Comparison of ENCODE assay signal across 26 cellular contexts in the genomic region with DNA sequence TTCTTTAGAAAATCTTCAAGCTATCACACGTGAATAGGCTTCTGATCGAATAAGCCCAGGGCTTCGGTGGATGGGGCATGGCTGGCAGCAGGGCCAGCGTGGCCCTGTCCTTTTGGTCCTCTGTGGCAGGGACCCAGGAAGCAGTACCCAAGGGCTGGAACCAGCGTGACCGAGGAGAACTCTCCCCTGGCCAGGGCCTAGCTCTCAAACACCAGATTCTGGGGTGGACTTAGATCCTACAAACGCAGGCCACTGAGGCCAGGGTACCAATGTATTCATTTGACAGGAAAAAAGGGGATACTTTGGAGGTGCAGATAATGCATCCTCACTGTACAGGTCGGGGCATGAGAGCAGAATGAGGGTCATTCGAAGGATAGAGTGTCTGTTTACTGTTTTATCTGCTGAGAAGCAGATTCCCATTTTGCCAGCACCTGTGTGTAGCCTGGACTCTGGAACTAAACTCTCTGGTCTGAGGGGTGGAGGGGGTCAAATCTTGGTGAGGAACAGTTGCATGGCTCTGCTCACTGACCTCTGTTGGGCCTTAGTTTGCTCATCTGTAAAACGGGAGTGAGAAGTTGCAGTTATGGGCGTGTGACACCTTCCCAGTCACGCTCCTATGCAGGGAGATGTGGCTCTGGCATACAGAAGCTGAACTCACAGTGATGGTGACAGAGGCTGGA. TPM values are rescaled to one million over a fixed set of nuclear protein-coding genes. Genes with fewer than 3 reads are reported as not detected.
DNase-seq lines count a peak whose midpoint lies in the region; ATAC-seq and TF ChIP-seq lines count a peak whose summit lies in the region.
"Had no signal": no experiment of that assay in that cellular context is flagged by ENCODE, and none has a peak within 500 bp of the region (broad histone marks: within the 10 kb centered on the region; RNA-seq: fewer than 3 reads in every experiment).

No MANE protein-coding gene starts in this region.

- H3K18ac ChIP-seq in mesendoderm (ENCODE audit: low read length), result no peak overlapping the region

- H3K4me3 ChIP-seq in GM23338, result no peak overlapping the region
- H3K4me3 ChIP-seq in body of pancreas, result no peak overlapping the region
- no peak overlapping the region for H3K4me3 ChIP-seq in mesendoderm (ENCODE audit: low read length)
- H3K4me3 ChIP-seq in prostate gland, result no peak overlapping the region
- no peak overlapping the region for H3K4me3 ChIP-seq in BE2C (ENCODE audit: low read depth, low read length)
- H3K4me3 ChIP-seq: thoracic aorta had no signal

- H3K79me2 ChIP-seq in GM23338 (replicated peaks; ENCODE audit: insufficient read depth) (peaks cover 96% of the 10 kb centered on the region), mesendoderm (ENCODE audit: control insufficient read depth, insufficient read depth, low read length) (peaks cover 50% of the 10 kb centered on the region)

- TF ChIP-seq POLR2A in body of pancreas (IDR thresholded peaks at IDR 0.05) (no peak), prostate gland (IDR thresholded peaks at IDR 0.05) (no peak)

- ATAC-seq in GM23338 (no peak), body of pancreas (no peak), GM19035 (IDR thresholded peaks at IDR 0.05; ENCODE audit: unreplicated experiment) (no peak)
- no peak for ATAC-seq in stimulated activated naive CD8-positive, alpha-beta T cell treated with anti-CD3 and anti-CD28 coated beads, Interleukin-15, Interleukin-2, amounts not matched to agents 100 U/mL and 50 U/mL, for 24 hours
- ATAC-seq: activated T-cell treated with anti-CD3 and anti-CD28 coated beads, Interleukin-2, amount 50 U/mL, for 72 hours; left cardiac atrium; PC-3 had no signal

- H3K4me1 ChIP-seq in GM23338 (ENCODE audit: insufficient read depth) (peaks cover 38% of the 10 kb centered on the region), body of pancreas (peaks cover 100% of the 10 kb centered on the region), mesendoderm (ENCODE audit: control insufficient read depth, low read depth, low read length) (peaks cover 38% of the 10 kb centered on the region), prostate gland (replicated peaks) (peaks cover 32% of the 10 kb centered on the region), BE2C (peaks cover 42% of the 10 kb centered on the region)

- H3K27me3 ChIP-seq in GM23338 (ENCODE audit: insufficient read depth), result no peaks in the 10 kb centered on the region
- no peaks in the 10 kb centered on the region for H3K27me3 ChIP-seq in body of pancreas
- H3K27me3 ChIP-seq in mesendoderm (ENCODE audit: insufficient read depth, low read length, poor library complexity), result no peaks in the 10 kb centered on the region
- no peaks in the 10 kb centered on the region for H3K27me3 ChIP-seq in prostate gland (replicated peaks; ENCODE audit: insufficient read depth)
- H3K27me3 ChIP-seq in BE2C, result no peaks in the 10 kb centered on the region
- H3K27me3 ChIP-seq: brain microvascular endothelial cell had no signal

- H3K9me3 ChIP-seq in body of pancreas, result no peaks in the 10 kb centered on the region
- no peaks in the 10 kb centered on the region for H3K9me3 ChIP-seq in prostate gland
- H3K9me3 ChIP-seq in BE2C, result no peaks in the 10 kb centered on the region
- H3K9me3 ChIP-seq: thoracic aorta had no signal

- H3K56ac ChIP-seq in mesendoderm (ENCODE audit: low read length), result no peak overlapping the region

- TF ChIP-seq CTCF in GM23338 (conservative IDR thresholded peaks at IDR 0.05; ENCODE audit: low read depth in 2 of 2) (no peak), body of pancreas (IDR thresholded peaks at IDR 0.05) (no peak), prostate gland (IDR thresholded peaks at IDR 0.05) (no peak), BE2C (IDR thresholded peaks at IDR 0.05; ENCODE audit: low read depth, low read length) (no peak)

- H4K20me1 ChIP-seq in GM23338 (replicated peaks; ENCODE audit: insufficient read depth), result peaks cover 10% of the 10 kb centered on the region; the same call in 1 of the 2 replicates

- H3K36me3 Mint-ChIP-seq in GM23338 (ENCODE audit: low read depth), result peaks cover 20% of the 10 kb centered on the region
- H3K36me3 Mint-ChIP-seq: activated CD4-positive, alpha-beta memory T cell treated with anti-CD3 and anti-CD28 coated beads for 36 hours; activated naive CD4-positive, alpha-beta T cell treated with anti-CD3 and anti-CD28 coated beads, Interleukin-2, amount 10 ng/mL, durations not matched to agents 7 days and 5 days; CD8-positive, alpha-beta memory T cell had no signal

- H2BK120ac ChIP-seq in mesendoderm (ENCODE audit: low read depth, low read length), result no peak overlapping the region

- H3F3A ChIP-seq in GM23338 (replicated peaks; ENCODE audit: low read depth), result 0 out of 2 replicates have a peak, but pooled peaks cover 6% of the 10 kb centered on the region

- no peak overlapping the region for H3K4ac ChIP-seq in mesendoderm (ENCODE audit: low read depth, low read length)

- peak overlapping the region; percentile 51; the same call in 1 of the 2 replicates for H3K27ac Mint-ChIP-seq in GM23338
- H3K27ac Mint-ChIP-seq: activated CD4-positive, alpha-beta memory T cell treated with anti-CD3 and anti-CD28 coated beads for 36 hours; activated naive CD4-positive, alpha-beta T cell treated with anti-CD3 and anti-CD28 coated beads, Interleukin-2, amount 10 ng/mL, durations not matched to agents 7 days and 5 days; activated T-cell treated with anti-CD3 and anti-CD28 coated beads, Interleukin-2, amount 50 U/mL, for 72 hours; CD8-positive, alpha-beta memory T cell; T-helper 2 cell treated with Interferon-gamma antibody and Interleukin-4, amounts not matched to agents 5 μg/mL and 100 μg/mL, for 36 hours had no signal

- H2AK5ac ChIP-seq in mesendoderm (ENCODE audit: low read length), result no peak overlapping the region

- H3K9ac ChIP-seq in mesendoderm (ENCODE audit: low read length), result peak overlapping the region; percentile 11

- H3K27ac ChIP-seq in GM23338 (ENCODE audit: low read depth) (no peak overlapping the region), body of pancreas (peak overlapping the region; percentile 74 to 92 (median 92)), mesendoderm (ENCODE audit: low read depth, low read length) (no peak overlapping the region), prostate gland (peak overlapping the region; percentile 48 to 68)
- H3K27ac ChIP-seq: brain microvascular endothelial cell, thoracic aorta had no signal

- H3K4me2 ChIP-seq in GM23338, result no peak overlapping the region; the same call in 1 of the 2 replicates
- H3K4me2 ChIP-seq in mesendoderm (ENCODE audit: low read length), result no peak overlapping the region

- no peak overlapping the region for H3K23ac ChIP-seq in mesendoderm (ENCODE audit: low read length)

- no peak overlapping the region for H3K4me3 Mint-ChIP-seq in GM23338
- H3K4me3 Mint-ChIP-seq: activated CD4-positive, alpha-beta memory T cell treated with anti-CD3 and anti-CD28 coated beads for 36 hours; activated naive CD4-positive, alpha-beta T cell treated with anti-CD3 and anti-CD28 coated beads, Interleukin-2, amount 10 ng/mL, durations not matched to agents 7 days and 5 days; activated T-cell treated with anti-CD3 and anti-CD28 coated beads, Interleukin-2, amount 50 U/mL, for 72 hours; CD8-positive, alpha-beta memory T cell; T-helper 2 cell treated with Interferon-gamma antibody and Interleukin-4, amounts not matched to agents 5 μg/mL and 100 μg/mL, for 36 hours had no signal

- WGBS in body of pancreas, 2 donors, result 70 to 80% methylated on average over 9 to 12 of the region's 12 CpGs
- WGBS in mesendoderm (ENCODE audit: extremely low coverage, insufficient coverage, low lambda C conversion rate), result no CpG with 5 or more reads among the region's 12 CpGs
- 57% methylated on average over 12 of the region's 12 CpGs for WGBS in prostate gland

- peaks cover 9% of the 10 kb centered on the region for H3K27me3 Mint-ChIP-seq in GM23338 (ENCODE audit: insufficient read depth, low read depth, poor library complexity)
- H3K27me3 Mint-ChIP-seq: activated CD4-positive, alpha-beta memory T cell treated with anti-CD3 and anti-CD28 coated beads for 36 hours; CD8-positive, alpha-beta memory T cell had no signal

- no peak overlapping the region for H2AFZ ChIP-seq in GM23338

- no peaks in the 10 kb centered on the region for H3K36me3 ChIP-seq in GM23338 (ENCODE audit: insufficient read depth)
- H3K36me3 ChIP-seq in body of pancreas (replicated peaks in 1 of 2; ENCODE audit: insufficient read depth in 1 of 2, low read depth in 2 of 2), result no peaks in the 10 kb centered on the region
- no peaks in the 10 kb centered on the region for H3K36me3 ChIP-seq in mesendoderm (ENCODE audit: control insufficient read depth, insufficient read depth, low read length)
- H3K36me3 ChIP-seq in prostate gland, result no peaks in the 10 kb centered on the region
- no peaks in the 10 kb centered on the region; the same call in 1 of the 2 replicates for H3K36me3 ChIP-seq in BE2C
- H3K36me3 ChIP-seq: thoracic aorta had no signal

- H2BK15ac ChIP-seq in mesendoderm (replicated peaks; ENCODE audit: low read depth), result no peak overlapping the region

- no peaks in the 10 kb centered on the region; the same call in 2 of the 3 replicates for H3K9me3 Mint-ChIP-seq in GM23338
- H3K9me3 Mint-ChIP-seq: activated CD4-positive, alpha-beta memory T cell treated with anti-CD3 and anti-CD28 coated beads for 36 hours; activated naive CD4-positive, alpha-beta T cell treated with anti-CD3 and anti-CD28 coated beads, Interleukin-2, amount 10 ng/mL, durations not matched to agents 7 days and 5 days; activated T-cell treated with anti-CD3 and anti-CD28 coated beads, Interleukin-2, amount 50 U/mL, for 72 hours; CD8-positive, alpha-beta memory T cell; T-helper 2 cell treated with Interferon-gamma antibody and Interleukin-4, amounts not matched to agents 5 μg/mL and 100 μg/mL, for 36 hours had no signal

- H2BK5ac ChIP-seq in mesendoderm (ENCODE audit: low read length), result no peak overlapping the region

- no peak for DNase-seq in GM23338 (ENCODE audit: low spot score)
- peak in 1 of 4 donors; percentile 5 for DNase-seq in body of pancreas
- no peak for DNase-seq in mesendoderm
- no peak for DNase-seq in prostate gland (ENCODE audit: low spot score)
- DNase-seq in RPMI8226, result no peak
- DNase-seq in BE2C, result no peak
- no peak for DNase-seq in stimulated activated naive CD8-positive, alpha-beta T cell treated with anti-CD3 and anti-CD28 coated beads, Interleukin-15, Interleukin-2, amounts not matched to agents 100 U/mL and 50 U/mL, for 24 hours
- DNase-seq: activated CD4-positive, alpha-beta memory T cell treated with anti-CD3 and anti-CD28 coated beads for 36 hours; activated CD4-positive, alpha-beta T cell treated with anti-CD3 and anti-CD28 coated beads for 1 hour; activated naive CD4-positive, alpha-beta T cell treated with anti-CD3 and anti-CD28 coated beads, Interleukin-2, amount 10 ng/mL, durations not matched to agents 7 days and 5 days; activated T-cell treated with anti-CD3 and anti-CD28 coated beads, Interleukin-2, amount 50 U/mL, for 72 hours; brain microvascular endothelial cell; CD8-positive, alpha-beta memory T cell; EL; hypothalamus; left cardiac atrium; NCI-H1417 treated with DMSO at 0.1 percent for 48 hours; NCI-H2081 treated with DMSO at 0.1 percent for 48 hours; NCI-H226; NCI-H526 treated with DMSO at 0.1 percent for 48 hours; nucleus accumbens; PC-3; stimulated activated naive CD4-positive, alpha-beta T cell treated with Interleukin-2 at 50 U/mL for 16 hours had no signal

- no peak overlapping the region for H4K5ac ChIP-seq in mesendoderm (ENCODE audit: low read length)

- H3K4me1 Mint-ChIP-seq in GM23338, result peaks cover 64% of the 10 kb centered on the region
- H3K4me1 Mint-ChIP-seq: activated naive CD4-positive, alpha-beta T cell treated with anti-CD3 and anti-CD28 coated beads, Interleukin-2, amount 10 ng/mL, durations not matched to agents 7 days and 5 days; CD8-positive, alpha-beta memory T cell had no signal

- H4K8ac ChIP-seq in mesendoderm (ENCODE audit: low read depth, low read length), result no peak overlapping the region

- intact Hi-C loops in body of pancreas (cut with DNase I), result no loop called here
- intact Hi-C loops in prostate gland (cut with DNase I), result no loop called here

- peaks cover 50% of the 10 kb centered on the region for H3K79me1 ChIP-seq in mesendoderm (ENCODE audit: low read length)

- no peaks in the 10 kb centered on the region for H3K9me2 ChIP-seq in GM23338 (ENCODE audit: insufficient read depth)

RNA-seq across cellular contexts. Expression of gene SH3BP4, which starts 51.4 kb away (rescaled TPM):
- total RNA-seq in GM23338 (2014; rRNA removed; shearing (Covaris generic)), result 50.9 and 57.6 TPM in 2 replicates
- 15.1 and 15.6 TPM in 2 replicates for polyA plus RNA-seq in GM23338 (2016; fragmentation: Nextera tagmentation; extraction: Ambion mirVana)
- total RNA-seq in body of pancreas, result 10 to 100 TPM; 62.6 to 71.9 TPM
- polyA plus RNA-seq in mesendoderm (2013, experiment 1 of 2), result 26.4 TPM
- polyA plus RNA-seq in mesendoderm (2013, experiment 2 of 2), result 26.9 TPM
- total RNA-seq in prostate gland, result 100 to 1,000 TPM in 1 of 2 donors, 10 to 100 TPM in 1; 86.7 to 134 TPM
- 9.0 TPM for polyA plus RNA-seq in BE2C (2012; ENCODE audit: insufficient read depth, insufficient read length, low read depth)
- polyA plus RNA-seq: CD8-positive, alpha-beta memory T cell had no signal

Comparison
In these comparisons a context has a peak if more than half of its experiments do, and no peak if none do; other contexts are left out.
1. H3K27ac ChIP-seq: peak in body of pancreas (4 of 4) and prostate gland (2 of 2); none in GM23338 (single experiment) and mesendoderm (single experiment).